Comparison of ENCODE assay signal across 9 cellular contexts in genomic region chr6:145962581-145962980, GRCh38. TPM values are rescaled to one million over a fixed set of nuclear protein-coding genes. Genes with fewer than 3 reads are reported as not detected.
DNase-seq lines count a peak whose midpoint lies in the region; ATAC-seq and TF ChIP-seq lines count a peak whose summit lies in the region.
"Had no signal": no experiment of that assay in that cellular context is flagged by ENCODE, and none has a peak within 500 bp of the region (broad histone marks: within the 10 kb centered on the region; RNA-seq: fewer than 3 reads in every experiment).

No MANE protein-coding gene starts in this region.

- ATAC-seq in activated CD8-positive, alpha-beta memory T cell treated with anti-CD3 and anti-CD28 coated beads, Interleukin-2, amount 10 ng/mL, durations not matched to agents 7 days and 5 days: no peak
- ATAC-seq in activated B cell treated with CpG ODN at 0.5 μM for 24 hours (ENCODE audit: low read depth) (no peak), HG03442 (IDR thresholded peaks at IDR 0.05; ENCODE audit: unreplicated experiment) (no peak)

- no peak for TF ChIP-seq CTCF in activated B cell treated with CpG ODN at 0.5 μM for 24 hours (IDR thresholded peaks at IDR 0.05)
- TF ChIP-seq CTCF in glutamatergic neuron (IDR thresholded peaks at IDR 0.05; ENCODE audit: partially characterized antibody, unreplicated experiment): no peak

- peaks cover 14% of the 10 kb centered on the region for H3K4me1 ChIP-seq in stomach smooth muscle (ENCODE audit: control insufficient read depth, insufficient read depth, low read length)

- peak overlapping the region; percentile 9 for H3K4me3 Mint-ChIP-seq in activated CD8-positive, alpha-beta memory T cell treated with anti-CD3 and anti-CD28 coated beads, Interleukin-2, amount 10 ng/mL, durations not matched to agents 7 days and 5 days
- H3K4me3 Mint-ChIP-seq in activated B cell treated with CpG ODN at 0.5 μM for 24 hours (peak overlapping the region; percentile 99), glutamatergic neuron (ENCODE audit: unreplicated experiment) (peak overlapping the region; percentile 99)

- H3K9ac ChIP-seq in stomach smooth muscle (ENCODE audit: low read length in 2 of 2): peak overlapping the region in 1 of 2 donors; percentile 61

- H3K9me3 ChIP-seq in stomach smooth muscle (ENCODE audit: control insufficient read depth in 2 of 2, low read length in 2 of 2): no peaks in the 10 kb centered on the region

- no peaks in the 10 kb centered on the region for H3K27me3 ChIP-seq in stomach smooth muscle (ENCODE audit: control insufficient read depth in 1 of 2, insufficient read depth in 2 of 2, low read length in 2 of 2)

- H3K27ac Mint-ChIP-seq in activated CD8-positive, alpha-beta memory T cell treated with anti-CD3 and anti-CD28 coated beads, Interleukin-2, amount 10 ng/mL, durations not matched to agents 7 days and 5 days: no peak overlapping the region
- no peak overlapping the region for H3K27ac Mint-ChIP-seq in activated B cell treated with CpG ODN at 0.5 μM for 24 hours
- H3K27ac Mint-ChIP-seq in glutamatergic neuron (ENCODE audit: unreplicated experiment): peak overlapping the region; percentile 89

- no peaks in the 10 kb centered on the region for H3K27me3 Mint-ChIP-seq in activated CD8-positive, alpha-beta memory T cell treated with anti-CD3 and anti-CD28 coated beads, Interleukin-2, amount 10 ng/mL, durations not matched to agents 7 days and 5 days
- H3K27me3 Mint-ChIP-seq in activated B cell treated with CpG ODN at 0.5 μM for 24 hours (no peaks in the 10 kb centered on the region), glutamatergic neuron (ENCODE audit: unreplicated experiment) (no peaks in the 10 kb centered on the region)

- no peak for DNase-seq in activated CD8-positive, alpha-beta memory T cell treated with anti-CD3 and anti-CD28 coated beads, Interleukin-2, amount 10 ng/mL, durations not matched to agents 7 days and 5 days
- DNase-seq in activated CD8-positive, alpha-beta memory T cell treated with anti-CD3 and anti-CD28 coated beads for 24 hours: no peak
- DNase-seq in activated B cell treated with CpG ODN at 0.5 μM for 24 hours (no peak), glutamatergic neuron (no peak), OCI-M1 (lab: John Stamatoyannopoulos, UW) (no peak), HK-2 (ENCODE audit: unreplicated experiment) (no peak)
- DNase-seq: activated naive CD4-positive, alpha-beta T cell had no signal

- H3K4me3 ChIP-seq in stomach smooth muscle (ENCODE audit: low read length in 2 of 2): peak overlapping the region; percentile 80 to 90

- peaks cover 28% of the 10 kb centered on the region for H3K4me1 Mint-ChIP-seq in activated CD8-positive, alpha-beta memory T cell treated with anti-CD3 and anti-CD28 coated beads, Interleukin-2, amount 10 ng/mL, durations not matched to agents 7 days and 5 days
- H3K4me1 Mint-ChIP-seq in activated B cell treated with CpG ODN at 0.5 μM for 24 hours: peaks cover 45% of the 10 kb centered on the region
- peaks cover 13% of the 10 kb centered on the region for H3K4me1 Mint-ChIP-seq in glutamatergic neuron (ENCODE audit: low read depth, unreplicated experiment)

- CTCF ChIA-PET in activated CD8-positive, alpha-beta memory T cell treated with anti-CD3 and anti-CD28 coated beads, Interleukin-2, amount 10 ng/mL, durations not matched to agents 7 days and 5 days (lab: Charles Lee): interaction anchor here (0.7 to 2.2 kb wide), 3 partner anchors 14 to 147 kb away, joined by 3 to 9 read pairs (median 3); partner anchors contain the start of gene FBXO30
- CTCF ChIA-PET in activated B cell treated with CpG ODN at 0.5 μM for 24 hours (lab: Charles Lee): no interaction called here

- peaks cover 4% of the 10 kb centered on the region for H3K36me3 Mint-ChIP-seq in activated CD8-positive, alpha-beta memory T cell treated with anti-CD3 and anti-CD28 coated beads, Interleukin-2, amount 10 ng/mL, durations not matched to agents 7 days and 5 days
- peaks cover 10% of the 10 kb centered on the region for H3K36me3 Mint-ChIP-seq in activated B cell treated with CpG ODN at 0.5 μM for 24 hours (ENCODE audit: low read depth)
- H3K36me3 Mint-ChIP-seq in glutamatergic neuron (ENCODE audit: unreplicated experiment): no peaks in the 10 kb centered on the region

- H3K9me3 Mint-ChIP-seq in activated CD8-positive, alpha-beta memory T cell treated with anti-CD3 and anti-CD28 coated beads, Interleukin-2, amount 10 ng/mL, durations not matched to agents 7 days and 5 days (ENCODE audit: low read depth): no peaks in the 10 kb centered on the region
- H3K9me3 Mint-ChIP-seq in activated B cell treated with CpG ODN at 0.5 μM for 24 hours: no peaks in the 10 kb centered on the region
- peaks cover 6% of the 10 kb centered on the region for H3K9me3 Mint-ChIP-seq in glutamatergic neuron (ENCODE audit: unreplicated experiment)

- H3K36me3 ChIP-seq in stomach smooth muscle (ENCODE audit: control insufficient read depth in 2 of 2, insufficient read depth in 2 of 2, low read length in 2 of 2): no peaks in the 10 kb centered on the region

- H3K27ac ChIP-seq in stomach smooth muscle (ENCODE audit: low read length): no peak overlapping the region

- intact Hi-C loops in activated B cell treated with CpG ODN at 0.5 μM for 24 hours (cut with micrococcal nuclease): loop anchor here (5.0 to 10.0 kb wide), 3 partner anchors 1745 to 1865 kb away; partner anchors contain the start of genes SF3B5 and STX11

- POLR2A ChIA-PET in activated B cell treated with CpG ODN at 0.5 μM for 24 hours (lab: Charles Lee): interaction anchor here (4.6 kb wide), 1 partner anchor 227 kb away, joined by 45 read pairs; the partner anchor contains the start of gene EPM2A

RNA-seq across cellular contexts. Expression of gene SHPRH, which starts 1.6 kb away (rescaled TPM):
- 10 to 100 TPM; 15.2 to 17.8 TPM for total RNA-seq in activated CD8-positive, alpha-beta memory T cell treated with anti-CD3 and anti-CD28 coated beads, Interleukin-2, amount 10 ng/mL, durations not matched to agents 7 days and 5 days
- total RNA-seq in activated B cell treated with CpG ODN at 0.5 μM for 24 hours: 27.1 and 31.8 TPM in 2 replicates
- total RNA-seq in glutamatergic neuron (ENCODE audit: unreplicated experiment): 42.6 TPM

Comparison
In these comparisons a context has a peak if more than half of its experiments do, and no peak if none do; other contexts are left out.
1. H3K4me3 Mint-ChIP-seq: peak in every context shown above with its lines; median percentile 99 in activated B cell treated with CpG ODN at 0.5 μM for 24 hours; 99 in glutamatergic neuron; 9 in activated CD8-positive, alpha-beta memory T cell treated with anti-CD3 and anti-CD28 coated beads, Interleukin-2, amount 10 ng/mL, durations not matched to agents 7 days and 5 days.